Comparison of ENCODE assay signal across 8 cellular contexts in the genomic region with DNA sequence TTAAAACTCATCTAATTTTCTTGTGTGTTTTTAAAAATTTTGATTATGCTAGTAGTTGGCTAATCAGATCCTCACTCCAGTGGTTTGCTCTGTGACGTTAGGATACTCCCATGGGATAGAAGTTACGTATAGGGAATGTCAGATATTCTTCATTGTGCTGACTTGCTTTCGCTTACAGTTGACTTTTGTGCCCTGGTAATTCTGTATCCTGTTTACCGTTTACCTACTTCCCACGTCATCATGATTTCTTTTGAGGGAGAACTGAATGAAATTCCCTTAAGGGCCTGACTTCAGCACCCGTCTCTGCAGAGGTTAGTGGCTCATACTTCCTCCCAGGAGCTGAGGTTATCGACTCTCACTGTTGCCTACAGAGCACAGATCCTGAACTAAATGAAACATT. TPM values are rescaled to one million over a fixed set of nuclear protein-coding genes. Genes with fewer than 3 reads are reported as not detected.
A peak's percentile ranks its signal among the peaks of the same experiment; 100 is the strongest.
DNase-seq lines count a peak whose midpoint lies in the region; ATAC-seq and TF ChIP-seq lines count a peak whose summit lies in the region.

No MANE protein-coding gene starts in this region.

- H3K4me1 ChIP-seq in muscle layer of colon (ENCODE audit: insufficient read depth, low read length), result peaks cover 25% of the 10 kb centered on the region

- no peak overlapping the region for H3K9ac ChIP-seq in muscle layer of colon (ENCODE audit: low read length)

- H3K27ac ChIP-seq in AG04450 (ENCODE audit: low read depth, low read length), result no peak overlapping the region
- peak overlapping the region; percentile 21 for H3K27ac ChIP-seq in muscle layer of colon (ENCODE audit: low read depth, low read length)

- CTCF ChIA-PET in AG04450 (lab: Charles Lee), result no interaction called here

- TF ChIP-seq CTCF in AG04450 (IDR thresholded peaks at IDR 0.05; ENCODE audit: low read depth, low read length), result no peak
- TF ChIP-seq CTCF in choroid plexus epithelial cell (conservative IDR thresholded peaks at IDR 0.05; ENCODE audit: low read depth, low read length), result no peak

- no peak for ATAC-seq in HG02610 (IDR thresholded peaks at IDR 0.05; ENCODE audit: unreplicated experiment)

- POLR2A ChIA-PET in AG04450 (lab: Yijun Ruan, JAX), result no interaction called here

- H3K27me3 ChIP-seq in AG04450 (ENCODE audit: control insufficient read depth, insufficient read depth, low read length) (no peaks in the 10 kb centered on the region), muscle layer of colon (ENCODE audit: control insufficient read depth in 1 of 2, insufficient read depth in 2 of 2, low read length in 2 of 2) (no peaks in the 10 kb centered on the region)

- peak overlapping the region; percentile 97 for H3K4me3 ChIP-seq in AG04450 (ENCODE audit: low read depth, low read length)
- peak overlapping the region; percentile 66 for H3K4me3 ChIP-seq in choroid plexus epithelial cell (ENCODE audit: low read depth, low read length)
- peak overlapping the region in 1 of 2 donors; percentile 97 for H3K4me3 ChIP-seq in muscle layer of colon (ENCODE audit: low read depth in 1 of 2, low read length in 2 of 2)

- peaks cover 26% of the 10 kb centered on the region for H3K36me3 ChIP-seq in muscle layer of colon (ENCODE audit: insufficient read depth, low read length)

- H3K9me3 ChIP-seq in AG04450 (ENCODE audit: control insufficient read depth, insufficient read depth, low read length), result 0 out of 2 replicates have a peak, but pooled peaks cover 5% of the 10 kb centered on the region
- H3K9me3 ChIP-seq in muscle layer of colon (ENCODE audit: low read length), result no peaks in the 10 kb centered on the region

- DNase-seq in AG04450 (ENCODE audit: low read depth, low spot score) (no peak), HS-5 (ENCODE audit: low read depth) (peak; percentile 13), choroid plexus epithelial cell (ENCODE audit: low read depth) (peak; percentile 85), NOMO-1 treated with dmso at 0.1 percent for 144 hours (lab: John Stamatoyannopoulos, UW; ENCODE audit: unreplicated experiment) (no peak)
- DNase-seq in stimulated activated CD4-positive, alpha-beta T cell treated with anti-CD3 and anti-CD28 coated beads, Interleukin-15, amount 100 ng/mL, for 24 hours, result no peak
- no peak for DNase-seq in activated CD4-positive, alpha-beta T cell treated with anti-CD3 and anti-CD28 coated beads for 48 hours

RNA-seq across cellular contexts. Expression of gene PRKAR1A, which starts 2.6 kb away (rescaled TPM):
- 238 and 282 TPM in 2 replicates for polyA plus RNA-seq in AG04450 (2011; rRNA removed)
- 308 and 368 TPM in 2 replicates for polyA minus RNA-seq in AG04450 (2011; rRNA and poly(A)+ RNA removed)

RNA-seq across cellular contexts. Expression of gene WIPI1, which starts 57.5 kb away (rescaled TPM):
- 121 and 125 TPM in 2 replicates for polyA plus RNA-seq in AG04450 (2011; rRNA removed)
- 104 and 107 TPM in 2 replicates for polyA minus RNA-seq in AG04450 (2011; rRNA and poly(A)+ RNA removed)

Comparison
In these comparisons a context has a peak if more than half of its experiments do, and no peak if none do; other contexts are left out.
1. DNase-seq: peak in HS-5 (single experiment) and choroid plexus epithelial cell (single experiment); none in AG04450 (single experiment), stimulated activated CD4-positive, alpha-beta T cell treated with anti-CD3 and anti-CD28 coated beads, Interleukin-15, amount 100 ng/mL, for 24 hours (single experiment), NOMO-1 treated with dmso at 0.1 percent for 144 hours (single experiment) and activated CD4-positive, alpha-beta T cell treated with anti-CD3 and anti-CD28 coated beads for 48 hours (single experiment).